In genomic region chr4:6359536-6360308, GRCh38 we compare ENCODE assay signal across 21 cellular contexts.
A peak's percentile ranks its signal among the peaks of the same experiment; 100 is the strongest.
DNase-seq lines count a peak whose midpoint lies in the region; ATAC-seq and TF ChIP-seq lines count a peak whose summit lies in the region.
"Had no signal": no experiment of that assay in that cellular context is flagged by ENCODE, and none has a peak within 500 bp of the region (broad histone marks: within the 10 kb centered on the region; RNA-seq: fewer than 3 reads in every experiment).

No MANE protein-coding gene starts in this region.

- no peak overlapping the region for H3K4me3 ChIP-seq in Caco-2 (ENCODE audit: low read depth, low read length)
- H3K4me3 ChIP-seq: A549, GM23248 had no signal

- H3K27ac Mint-ChIP-seq in brain (peak overlapping the region in 4 of 5 experiments; percentile 57 to 96 (median 86)), Caco-2 (ENCODE audit: unreplicated experiment) (no peak overlapping the region)
- H3K27ac Mint-ChIP-seq: CD8-positive, alpha-beta T cell had no signal

- CTCF ChIA-PET in Caco-2 (lab: Charles Lee) = no interaction called here

- no peaks in the 10 kb centered on the region for H3K36me3 Mint-ChIP-seq in brain
- no peaks in the 10 kb centered on the region for H3K36me3 Mint-ChIP-seq in Caco-2 (ENCODE audit: insufficient read depth, unreplicated experiment)
- H3K36me3 Mint-ChIP-seq: CD8-positive, alpha-beta T cell had no signal

- H3K27me3 Mint-ChIP-seq in brain (peaks cover 2% of the 10 kb centered on the region), Caco-2 (ENCODE audit: insufficient read depth, unreplicated experiment) (peaks cover 13% of the 10 kb centered on the region)

- H3K4me1 Mint-ChIP-seq in brain (peaks cover 40% of the 10 kb centered on the region), Caco-2 (ENCODE audit: low read depth, unreplicated experiment) (no peaks in the 10 kb centered on the region)

- no peaks in the 10 kb centered on the region for H3K9me3 ChIP-seq in Caco-2
- H3K9me3 ChIP-seq: A549, SK-N-SH had no signal

- intact Hi-C loops in left colon (cut with DNase I, micrococcal nuclease) (no loop called here), Caco-2 (cut with micrococcal nuclease; ENCODE audit: unreplicated experiment) (no loop called here)

- ATAC-seq in left colon (peak; percentile 94), HG03457 (IDR thresholded peaks at IDR 0.05; ENCODE audit: unreplicated experiment) (no peak)
- ATAC-seq: A549; CD8-positive, alpha-beta T cell; HepG2; Panc1 had no signal

- in situ Hi-C loops in G401 (cut with HindIII; ENCODE audit: low sequenced_read_pairs) = no loop called here

- no TSS peak for BruUV-seq in Caco-2 (replicated peaks; lab: Mats Ljungman, UMichigan)

- DNase-seq in G401 (ENCODE audit: low spot score) (peak; percentile 56), left colon (no peak), Caco-2 (no peak), NCI-H128 (lab: John Stamatoyannopoulos, UW; ENCODE audit: unreplicated experiment) (no peak)
- DNase-seq: AML-193; CD8-positive, alpha-beta T cell; DMS 273 treated with DMSO at 0.1 percent for 48 hours; GF-D8; Karpas-422; NCI-H1436 treated with DMSO at 0.1 percent for 48 hours; NCI-H187 treated with DMSO at 0.1 percent for 48 hours; SW 1271 had no signal

- peak overlapping the region; percentile 28 for H3K27ac ChIP-seq in temporal lobe (ENCODE audit: low read depth, low read length)
- H3K27ac ChIP-seq: A549, C4-2B, GM23248 had no signal

- TF ChIP-seq CTCF in brain (conservative IDR thresholded peaks at IDR 0.05) (no peak), Caco-2 (IDR thresholded peaks at IDR 0.05; ENCODE audit: insufficient read depth in 1 of 2, low read depth in 1 of 2, low read length in 1 of 2, severe bottlenecking in 1 of 2, unreplicated experiment in 1 of 2) (no peak)

- peak overlapping the region in 3 of 5 experiments; percentile 50 to 55 (median 53) for H3K4me3 Mint-ChIP-seq in brain
- no peak overlapping the region for H3K4me3 Mint-ChIP-seq in Caco-2 (ENCODE audit: unreplicated experiment)
- H3K4me3 Mint-ChIP-seq: CD8-positive, alpha-beta T cell had no signal

- H3K4me1 ChIP-seq in Caco-2 = no peaks in the 10 kb centered on the region
- H3K4me1 ChIP-seq: A549 had no signal

- H3K36me3 ChIP-seq in Caco-2 (ENCODE audit: control insufficient read depth, insufficient read depth, low read length) = no peaks in the 10 kb centered on the region

- POLR2A ChIA-PET in Caco-2 (lab: Charles Lee) = no interaction called here

- no peaks in the 10 kb centered on the region; the same call in 1 of the 2 replicates for H3K27me3 ChIP-seq in Caco-2 (replicated peaks; ENCODE audit: control insufficient read depth, insufficient read depth, low read length)

- H3K9me3 Mint-ChIP-seq in brain (peaks cover 0 to 4% (median 1%) of the 10 kb centered on the region in 5 experiments), Caco-2 (ENCODE audit: unreplicated experiment) (no peaks in the 10 kb centered on the region)
- H3K9me3 Mint-ChIP-seq: CD8-positive, alpha-beta T cell had no signal
